ENCODE assay signal across 14 cellular contexts in genomic region chr1:233730809-233731208, GRCh38.
DNase-seq lines count a peak whose midpoint lies in the region; ATAC-seq, FAIRE-seq and TF ChIP-seq lines count a peak whose summit lies in the region.
"Had no signal": no experiment of that assay in that cellular context is flagged by ENCODE, and none has a peak within 500 bp of the region (broad histone marks: within the 10 kb centered on the region; RNA-seq: fewer than 3 reads in every experiment).

No MANE protein-coding gene starts in this region.

- H4K20me1 ChIP-seq in KMS-11 (ENCODE audit: insufficient read depth): no peaks in the 10 kb centered on the region

- no peaks in the 10 kb centered on the region for H3K79me2 ChIP-seq in KMS-11 (ENCODE audit: insufficient read depth, low read depth)

- no peak overlapping the region for H3K4me3 ChIP-seq in KMS-11 (IDR thresholded peaks at IDR 0.05; ENCODE audit: insufficient read depth, low read depth, low read length)
- no peak overlapping the region for H3K4me3 ChIP-seq in bronchial epithelial cell (ENCODE audit: low read depth, low read length)
- H3K4me3 ChIP-seq in neuron (ENCODE audit: low read length): no peak overlapping the region

- FAIRE-seq in bronchial epithelial cell (lab: Jason Lieb, UNC) (no peak), HTR-8/SVneo (lab: Jason Lieb, UNC) (no peak)
- FAIRE-seq: GM12891 had no signal

- no peak overlapping the region for H3K9ac ChIP-seq in KMS-11

- no peak overlapping the region for H3K27ac ChIP-seq in KMS-11
- H3K27ac ChIP-seq: neutrophil had no signal

- no peak for ATAC-seq in GM21619 (IDR thresholded peaks at IDR 0.05; ENCODE audit: unreplicated experiment)

- H3K4me2 ChIP-seq in KMS-11: no peak overlapping the region

- no peaks in the 10 kb centered on the region for H3K36me3 ChIP-seq in KMS-11 (ENCODE audit: insufficient read depth)
- no peaks in the 10 kb centered on the region for H3K36me3 ChIP-seq in bronchial epithelial cell (ENCODE audit: control insufficient read depth, insufficient read depth, low read length)
- no peaks in the 10 kb centered on the region for H3K36me3 ChIP-seq in neuron (ENCODE audit: insufficient read depth, low read length)
- H3K36me3 ChIP-seq: neutrophil had no signal

- H3K27me3 ChIP-seq in KMS-11 (ENCODE audit: insufficient read depth, low read depth) (no peaks in the 10 kb centered on the region), bronchial epithelial cell (ENCODE audit: control insufficient read depth, insufficient read depth, low read length) (no peaks in the 10 kb centered on the region), neuron (ENCODE audit: insufficient read depth, low read length) (no peaks in the 10 kb centered on the region)
- H3K27me3 ChIP-seq: neutrophil had no signal

- DNase-seq in ELF-1 (ENCODE audit: low read depth, low spot score): peak; percentile 89
- no peak for DNase-seq in bronchial epithelial cell (ENCODE audit: low read depth)
- DNase-seq in ureter (ENCODE audit: low spot score): no peak
- DNase-seq in HTR-8/SVneo (ENCODE audit: insufficient read length, low spot score): no peak
- no peak for DNase-seq in UCSD-AML1 (lab: John Stamatoyannopoulos, UW; ENCODE audit: unreplicated experiment)
- DNase-seq: activated T-cell treated with anti-CD3 and anti-CD28 coated beads for 4 hours; effector memory CD4-positive, alpha-beta T cell; NCI-H2029; stimulated activated naive CD4-positive, alpha-beta T cell had no signal

- 0 out of 2 replicates have a peak, but pooled peaks have one; percentile 20 for TF ChIP-seq CTCF in KMS-11 (conservative IDR thresholded peaks at IDR 0.05; ENCODE audit: low read depth, low read length)
- TF ChIP-seq CTCF in bronchial epithelial cell (IDR thresholded peaks at IDR 0.05; ENCODE audit: insufficient read depth, low read length, severe bottlenecking): peak; percentile 32

- H3K9me3 ChIP-seq in neuron (ENCODE audit: low read length): no peaks in the 10 kb centered on the region
- H3K9me3 ChIP-seq: neutrophil had no signal

- peaks cover 4% of the 10 kb centered on the region for H3K4me1 ChIP-seq in KMS-11 (ENCODE audit: low read depth, poor library complexity, severe bottlenecking)
- H3K4me1 ChIP-seq in neuron (ENCODE audit: insufficient read depth, low read length): no peaks in the 10 kb centered on the region

- H2AFZ ChIP-seq in KMS-11 (ENCODE audit: low read depth) (no peak overlapping the region), neuron (ENCODE audit: low read depth, low read length) (peak overlapping the region; percentile 26)
